ENCODE assay signal across 1 cellular context in genomic region chr5:132011561-132012384, GRCh38.
TF ChIP-seq lines count a peak whose summit lies in the region.

A gene with protein sequence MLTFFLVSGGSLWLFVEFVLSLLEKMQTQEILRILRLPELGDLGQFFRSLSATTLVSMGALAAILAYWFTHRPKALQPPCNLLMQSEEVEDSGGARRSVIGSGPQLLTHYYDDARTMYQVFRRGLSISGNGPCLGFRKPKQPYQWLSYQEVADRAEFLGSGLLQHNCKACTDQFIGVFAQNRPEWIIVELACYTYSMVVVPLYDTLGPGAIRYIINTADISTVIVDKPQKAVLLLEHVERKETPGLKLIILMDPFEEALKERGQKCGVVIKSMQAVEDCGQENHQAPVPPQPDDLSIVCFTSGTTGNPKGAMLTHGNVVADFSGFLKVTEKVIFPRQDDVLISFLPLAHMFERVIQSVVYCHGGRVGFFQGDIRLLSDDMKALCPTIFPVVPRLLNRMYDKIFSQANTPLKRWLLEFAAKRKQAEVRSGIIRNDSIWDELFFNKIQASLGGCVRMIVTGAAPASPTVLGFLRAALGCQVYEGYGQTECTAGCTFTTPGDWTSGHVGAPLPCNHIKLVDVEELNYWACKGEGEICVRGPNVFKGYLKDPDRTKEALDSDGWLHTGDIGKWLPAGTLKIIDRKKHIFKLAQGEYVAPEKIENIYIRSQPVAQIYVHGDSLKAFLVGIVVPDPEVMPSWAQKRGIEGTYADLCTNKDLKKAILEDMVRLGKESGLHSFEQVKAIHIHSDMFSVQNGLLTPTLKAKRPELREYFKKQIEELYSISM (minus strand): TSS chr5:132011658. CDS start chr5:132011553, 105 bp downstream.

TF ChIP-seq in H1, 55 proteins besides CTCF, POLR2A, EP300 and RAD21:
- TF ChIP-seq MAX (IDR thresholded peaks at IDR 0.05) (no peak), TAF1 (IDR thresholded peaks at IDR 0.05; ENCODE audit: low read depth, low read length) (no peak), SUZ12 (IDR thresholded peaks at IDR 0.05; ENCODE audit: low read length) (0 out of 2 replicates have a peak, but pooled peaks have one; percentile 1), CBX5 (IDR thresholded peaks at IDR 0.05; ENCODE audit: low read depth, low read length) (no peak), SP4 (IDR thresholded peaks at IDR 0.05; ENCODE audit: low read length) (no peak), CHD1 (IDR thresholded peaks at IDR 0.05; ENCODE audit: low read depth, low read length) (no peak), CREB1 (IDR thresholded peaks at IDR 0.05) (peak; percentile 25; the same call in 1 of the 2 replicates), KDM5A (IDR thresholded peaks at IDR 0.05; ENCODE audit: low read length) (no peak), TAF7 (optimal IDR thresholded peaks at IDR 0.05; ENCODE audit: borderline replicate concordance, low read depth, low read length) (no peak), SP1 (IDR thresholded peaks at IDR 0.05; ENCODE audit: low read depth, low read length) (no peak), ASH2L (IDR thresholded peaks at IDR 0.05; ENCODE audit: low read length) (peak; percentile 20), POLR2AphosphoS5 (IDR thresholded peaks at IDR 0.05; ENCODE audit: low read depth, low read length) (no peak), CTBP2 (IDR thresholded peaks at IDR 0.05; ENCODE audit: borderline replicate concordance, insufficient read depth, insufficient read length, low read length) (no peak), SIX5 (IDR thresholded peaks at IDR 0.05; ENCODE audit: low read depth, low read length) (no peak), HDAC6 (IDR thresholded peaks at IDR 0.05; ENCODE audit: low read depth, low read length) (no peak), HDAC2 (IDR thresholded peaks at IDR 0.05; ENCODE audit: borderline replicate concordance in 1 of 2, low read depth in 2 of 2, low read length in 2 of 2) (no peak), KDM4A (IDR thresholded peaks at IDR 0.05; ENCODE audit: low read depth, low read length, severe bottlenecking) (no peak), GTF2F1 (IDR thresholded peaks at IDR 0.05; ENCODE audit: borderline replicate concordance, low read depth, low read length) (no peak), PHF8 (conservative IDR thresholded peaks at IDR 0.05; ENCODE audit: low read depth, low read length) (0 out of 2 replicates have a peak, but pooled peaks have one; percentile 28), BCL11A (IDR thresholded peaks at IDR 0.05; ENCODE audit: low read depth in 2 of 2, low read length in 2 of 2) (no peak), RNF2 (IDR thresholded peaks at IDR 0.05; ENCODE audit: borderline replicate concordance, low read depth, low read length, missing control alignments, poor library complexity, severe bottlenecking) (no peak), TEAD4 (IDR thresholded peaks at IDR 0.05; ENCODE audit: low read depth, low read length) (no peak), SIRT6 (IDR thresholded peaks at IDR 0.05; ENCODE audit: low read length) (no peak), RFX5 (IDR thresholded peaks at IDR 0.05; ENCODE audit: borderline replicate concordance, low read depth, low read length) (no peak), ZNF274 (IDR thresholded peaks at IDR 0.05; ENCODE audit: borderline replicate concordance, extremely low read depth, low read length) (no peak), RBBP5 (IDR thresholded peaks at IDR 0.05; ENCODE audit: borderline replicate concordance, low read depth, low read length) (no peak), ATF3 (IDR thresholded peaks at IDR 0.05; ENCODE audit: insufficient read depth, low read depth, low read length) (no peak), SIN3A (conservative IDR thresholded peaks at IDR 0.05 in 1 of 2, IDR thresholded peaks at IDR 0.05 in 1 of 2; ENCODE audit: low read depth in 1 of 2, low read length in 2 of 2) (no peak; a peak in 1 of 4 replicates), BRCA1 (IDR thresholded peaks at IDR 0.05; ENCODE audit: low read depth, low read length) (no peak), TCF12 (IDR thresholded peaks at IDR 0.05; ENCODE audit: low read depth, low read length) (no peak), EZH2 (IDR thresholded peaks at IDR 0.05; ENCODE audit: low read depth, low read length, severe bottlenecking) (peak; percentile 30), CBX8 (IDR thresholded peaks at IDR 0.05; ENCODE audit: borderline replicate concordance, low read depth, low read length) (no peak), BACH1 (IDR thresholded peaks at IDR 0.05; ENCODE audit: low read length) (no peak), YY1 (IDR thresholded peaks at IDR 0.05; ENCODE audit: low read depth, low read length) (no peak), SAP30 (IDR thresholded peaks at IDR 0.05; ENCODE audit: insufficient read depth, insufficient replicate concordance, low read length) (no peak), EGR1 (IDR thresholded peaks at IDR 0.05; ENCODE audit: borderline replicate concordance, low read depth, low read length) (no peak), SP2 (IDR thresholded peaks at IDR 0.05; ENCODE audit: low read length) (no peak), JUND (IDR thresholded peaks at IDR 0.05; ENCODE audit: low read length) (no peak), CEBPB (IDR thresholded peaks at IDR 0.05; ENCODE audit: low read depth, low read length) (no peak), RXRA (IDR thresholded peaks at IDR 0.05; ENCODE audit: insufficient read depth, low read depth, low read length) (no peak)
- TF ChIP-seq, protein P1, sequence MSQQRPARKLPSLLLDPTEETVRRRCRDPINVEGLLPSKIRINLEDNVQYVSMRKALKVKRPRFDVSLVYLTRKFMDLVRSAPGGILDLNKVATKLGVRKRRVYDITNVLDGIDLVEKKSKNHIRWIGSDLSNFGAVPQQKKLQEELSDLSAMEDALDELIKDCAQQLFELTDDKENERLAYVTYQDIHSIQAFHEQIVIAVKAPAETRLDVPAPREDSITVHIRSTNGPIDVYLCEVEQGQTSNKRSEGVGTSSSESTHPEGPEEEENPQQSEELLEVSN (IDR thresholded peaks at IDR 0.05) = no peak
- TF ChIP-seq, protein P2, sequence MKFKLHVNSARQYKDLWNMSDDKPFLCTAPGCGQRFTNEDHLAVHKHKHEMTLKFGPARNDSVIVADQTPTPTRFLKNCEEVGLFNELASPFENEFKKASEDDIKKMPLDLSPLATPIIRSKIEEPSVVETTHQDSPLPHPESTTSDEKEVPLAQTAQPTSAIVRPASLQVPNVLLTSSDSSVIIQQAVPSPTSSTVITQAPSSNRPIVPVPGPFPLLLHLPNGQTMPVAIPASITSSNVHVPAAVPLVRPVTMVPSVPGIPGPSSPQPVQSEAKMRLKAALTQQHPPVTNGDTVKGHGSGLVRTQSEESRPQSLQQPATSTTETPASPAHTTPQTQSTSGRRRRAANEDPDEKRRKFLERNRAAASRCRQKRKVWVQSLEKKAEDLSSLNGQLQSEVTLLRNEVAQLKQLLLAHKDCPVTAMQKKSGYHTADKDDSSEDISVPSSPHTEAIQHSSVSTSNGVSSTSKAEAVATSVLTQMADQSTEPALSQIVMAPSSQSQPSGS (IDR thresholded peaks at IDR 0.05; ENCODE audit: low read length) = no peak
- TF ChIP-seq, protein P3, sequence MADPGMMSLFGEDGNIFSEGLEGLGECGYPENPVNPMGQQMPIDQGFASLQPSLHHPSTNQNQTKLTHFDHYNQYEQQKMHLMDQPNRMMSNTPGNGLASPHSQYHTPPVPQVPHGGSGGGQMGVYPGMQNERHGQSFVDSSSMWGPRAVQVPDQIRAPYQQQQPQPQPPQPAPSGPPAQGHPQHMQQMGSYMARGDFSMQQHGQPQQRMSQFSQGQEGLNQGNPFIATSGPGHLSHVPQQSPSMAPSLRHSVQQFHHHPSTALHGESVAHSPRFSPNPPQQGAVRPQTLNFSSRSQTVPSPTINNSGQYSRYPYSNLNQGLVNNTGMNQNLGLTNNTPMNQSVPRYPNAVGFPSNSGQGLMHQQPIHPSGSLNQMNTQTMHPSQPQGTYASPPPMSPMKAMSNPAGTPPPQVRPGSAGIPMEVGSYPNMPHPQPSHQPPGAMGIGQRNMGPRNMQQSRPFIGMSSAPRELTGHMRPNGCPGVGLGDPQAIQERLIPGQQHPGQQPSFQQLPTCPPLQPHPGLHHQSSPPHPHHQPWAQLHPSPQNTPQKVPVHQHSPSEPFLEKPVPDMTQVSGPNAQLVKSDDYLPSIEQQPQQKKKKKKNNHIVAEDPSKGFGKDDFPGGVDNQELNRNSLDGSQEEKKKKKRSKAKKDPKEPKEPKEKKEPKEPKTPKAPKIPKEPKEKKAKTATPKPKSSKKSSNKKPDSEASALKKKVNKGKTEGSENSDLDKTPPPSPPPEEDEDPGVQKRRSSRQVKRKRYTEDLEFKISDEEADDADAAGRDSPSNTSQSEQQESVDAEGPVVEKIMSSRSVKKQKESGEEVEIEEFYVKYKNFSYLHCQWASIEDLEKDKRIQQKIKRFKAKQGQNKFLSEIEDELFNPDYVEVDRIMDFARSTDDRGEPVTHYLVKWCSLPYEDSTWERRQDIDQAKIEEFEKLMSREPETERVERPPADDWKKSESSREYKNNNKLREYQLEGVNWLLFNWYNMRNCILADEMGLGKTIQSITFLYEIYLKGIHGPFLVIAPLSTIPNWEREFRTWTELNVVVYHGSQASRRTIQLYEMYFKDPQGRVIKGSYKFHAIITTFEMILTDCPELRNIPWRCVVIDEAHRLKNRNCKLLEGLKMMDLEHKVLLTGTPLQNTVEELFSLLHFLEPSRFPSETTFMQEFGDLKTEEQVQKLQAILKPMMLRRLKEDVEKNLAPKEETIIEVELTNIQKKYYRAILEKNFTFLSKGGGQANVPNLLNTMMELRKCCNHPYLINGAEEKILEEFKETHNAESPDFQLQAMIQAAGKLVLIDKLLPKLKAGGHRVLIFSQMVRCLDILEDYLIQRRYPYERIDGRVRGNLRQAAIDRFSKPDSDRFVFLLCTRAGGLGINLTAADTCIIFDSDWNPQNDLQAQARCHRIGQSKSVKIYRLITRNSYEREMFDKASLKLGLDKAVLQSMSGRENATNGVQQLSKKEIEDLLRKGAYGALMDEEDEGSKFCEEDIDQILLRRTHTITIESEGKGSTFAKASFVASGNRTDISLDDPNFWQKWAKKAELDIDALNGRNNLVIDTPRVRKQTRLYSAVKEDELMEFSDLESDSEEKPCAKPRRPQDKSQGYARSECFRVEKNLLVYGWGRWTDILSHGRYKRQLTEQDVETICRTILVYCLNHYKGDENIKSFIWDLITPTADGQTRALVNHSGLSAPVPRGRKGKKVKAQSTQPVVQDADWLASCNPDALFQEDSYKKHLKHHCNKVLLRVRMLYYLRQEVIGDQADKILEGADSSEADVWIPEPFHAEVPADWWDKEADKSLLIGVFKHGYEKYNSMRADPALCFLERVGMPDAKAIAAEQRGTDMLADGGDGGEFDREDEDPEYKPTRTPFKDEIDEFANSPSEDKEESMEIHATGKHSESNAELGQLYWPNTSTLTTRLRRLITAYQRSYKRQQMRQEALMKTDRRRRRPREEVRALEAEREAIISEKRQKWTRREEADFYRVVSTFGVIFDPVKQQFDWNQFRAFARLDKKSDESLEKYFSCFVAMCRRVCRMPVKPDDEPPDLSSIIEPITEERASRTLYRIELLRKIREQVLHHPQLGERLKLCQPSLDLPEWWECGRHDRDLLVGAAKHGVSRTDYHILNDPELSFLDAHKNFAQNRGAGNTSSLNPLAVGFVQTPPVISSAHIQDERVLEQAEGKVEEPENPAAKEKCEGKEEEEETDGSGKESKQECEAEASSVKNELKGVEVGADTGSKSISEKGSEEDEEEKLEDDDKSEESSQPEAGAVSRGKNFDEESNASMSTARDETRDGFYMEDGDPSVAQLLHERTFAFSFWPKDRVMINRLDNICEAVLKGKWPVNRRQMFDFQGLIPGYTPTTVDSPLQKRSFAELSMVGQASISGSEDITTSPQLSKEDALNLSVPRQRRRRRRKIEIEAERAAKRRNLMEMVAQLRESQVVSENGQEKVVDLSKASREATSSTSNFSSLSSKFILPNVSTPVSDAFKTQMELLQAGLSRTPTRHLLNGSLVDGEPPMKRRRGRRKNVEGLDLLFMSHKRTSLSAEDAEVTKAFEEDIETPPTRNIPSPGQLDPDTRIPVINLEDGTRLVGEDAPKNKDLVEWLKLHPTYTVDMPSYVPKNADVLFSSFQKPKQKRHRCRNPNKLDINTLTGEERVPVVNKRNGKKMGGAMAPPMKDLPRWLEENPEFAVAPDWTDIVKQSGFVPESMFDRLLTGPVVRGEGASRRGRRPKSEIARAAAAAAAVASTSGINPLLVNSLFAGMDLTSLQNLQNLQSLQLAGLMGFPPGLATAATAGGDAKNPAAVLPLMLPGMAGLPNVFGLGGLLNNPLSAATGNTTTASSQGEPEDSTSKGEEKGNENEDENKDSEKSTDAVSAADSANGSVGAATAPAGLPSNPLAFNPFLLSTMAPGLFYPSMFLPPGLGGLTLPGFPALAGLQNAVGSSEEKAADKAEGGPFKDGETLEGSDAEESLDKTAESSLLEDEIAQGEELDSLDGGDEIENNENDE (IDR thresholded peaks at IDR 0.05; ENCODE audit: insufficient replicate concordance, low read length) = no peak
- TF ChIP-seq, protein P4, sequence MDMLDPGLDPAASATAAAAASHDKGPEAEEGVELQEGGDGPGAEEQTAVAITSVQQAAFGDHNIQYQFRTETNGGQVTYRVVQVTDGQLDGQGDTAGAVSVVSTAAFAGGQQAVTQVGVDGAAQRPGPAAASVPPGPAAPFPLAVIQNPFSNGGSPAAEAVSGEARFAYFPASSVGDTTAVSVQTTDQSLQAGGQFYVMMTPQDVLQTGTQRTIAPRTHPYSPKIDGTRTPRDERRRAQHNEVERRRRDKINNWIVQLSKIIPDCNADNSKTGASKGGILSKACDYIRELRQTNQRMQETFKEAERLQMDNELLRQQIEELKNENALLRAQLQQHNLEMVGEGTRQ (IDR thresholded peaks at IDR 0.05; ENCODE audit: low read length) = no peak
